ENCODE assay signal across 1 cellular context in genomic region chr1:149916193-149916926, GRCh38.
TF ChIP-seq lines count a peak whose summit lies in the region.

No MANE protein-coding gene starts in this region.

TF ChIP-seq in HepG2, 621 proteins besides CTCF, POLR2A, EP300 and RAD21:
- no peak for TF ChIP-seq ZNF431 (CRISPR knock-in tag; IDR thresholded peaks at IDR 0.05; ENCODE audit: borderline replicate concordance, low read depth)
- TF ChIP-seq RBAK (CRISPR knock-in tag; IDR thresholded peaks at IDR 0.05) = no peak
